In genomic region chr19:7068599-7068998, GRCh38 we compare ENCODE assay signal across 2 cellular contexts.
TF ChIP-seq lines count a peak whose summit lies in the region.

No MANE protein-coding gene starts in this region.

TF ChIP-seq in SK-N-SH, 30 proteins besides CTCF, POLR2A, EP300 and RAD21 (continued from another document):
- TF ChIP-seq PBX3 (IDR thresholded peaks at IDR 0.05) (no peak), SIN3A (IDR thresholded peaks at IDR 0.05; ENCODE audit: borderline replicate concordance, low read depth, low read length) (no peak), JUND (IDR thresholded peaks at IDR 0.05) (no peak), EZH2phosphoT487 (IDR thresholded peaks at IDR 0.05; ENCODE audit: borderline replicate concordance, low read depth) (no peak)

TF ChIP-seq in SK-N-SH treated with all-trans-retinoic acid at 6 μM for 48 hours, 23 proteins besides CTCF, POLR2A, EP300 and RAD21 (continued from another document):
- TF ChIP-seq PATZ1 (CRISPR knock-in tag; IDR thresholded peaks at IDR 0.05; ENCODE audit: borderline replicate concordance) = no peak
